8 cellular contexts compared by ENCODE assay signal in genomic region chr11:9664276-9665171, GRCh38. TPM values are rescaled to one million over a fixed set of nuclear protein-coding genes. Genes with fewer than 3 reads are reported as not detected.
DNase-seq lines count a peak whose midpoint lies in the region; ATAC-seq, FAIRE-seq and TF ChIP-seq lines count a peak whose summit lies in the region.

No MANE protein-coding gene starts in this region.

- H3K36me3 ChIP-seq in mammary epithelial cell (ENCODE audit: insufficient read depth, low read length) = peaks cover 3% of the 10 kb centered on the region
- H3K36me3 ChIP-seq in keratinocyte (ENCODE audit: control insufficient read depth in 2 of 2, extremely low read depth in 1 of 2, insufficient read depth in 2 of 2, low read length in 2 of 2) = peaks cover 0 to 4% of the 10 kb centered on the region in 2 experiments

- in situ Hi-C loops in SK-MEL-5 (cut with HindIII; ENCODE audit: low pct_unique_long_range_greater_than_20kb, low sequenced_read_pairs) (no loop called here), mammary epithelial cell (cut with MboI; ENCODE audit: low sequenced_read_pairs in 2 of 2) (no loop called here)

- H4K20me1 ChIP-seq in mammary epithelial cell (ENCODE audit: insufficient read depth, low read length) = no peaks in the 10 kb centered on the region
- H4K20me1 ChIP-seq in keratinocyte (ENCODE audit: control insufficient read depth, extremely low read depth, insufficient read depth, low read length) = no peaks in the 10 kb centered on the region

- H3K4me3 ChIP-seq in mammary epithelial cell (replicated peaks in 1 of 3; ENCODE audit: insufficient read depth in 1 of 3, low read depth in 2 of 3, low read length in 3 of 3) (peak overlapping the region; percentile 72 to 95 (median 92)), keratinocyte (ENCODE audit: control insufficient read depth in 2 of 3, extremely low read depth in 1 of 3, insufficient read depth in 2 of 3, low read depth in 1 of 3, low read length in 3 of 3) (peak overlapping the region; percentile 68 to 79 (median 78))

- BruUV-seq in mammary epithelial cell (replicated peaks; lab: Mats Ljungman, UMichigan) = no TSS peak

- FAIRE-seq in keratinocyte (lab: Jason Lieb, UNC) = no peak

- H2AFZ ChIP-seq in mammary epithelial cell (ENCODE audit: low read depth, low read length) (peak overlapping the region; percentile 99), keratinocyte (ENCODE audit: control insufficient read depth, low read length) (peak overlapping the region; percentile 45)

- no peak for TF ChIP-seq CTCF in mammary epithelial cell (conservative IDR thresholded peaks at IDR 0.05 in 1 of 2, IDR thresholded peaks at IDR 0.05 in 1 of 2; ENCODE audit: extremely low read depth in 1 of 2, insufficient read depth in 1 of 2, low read depth in 1 of 2, low read length in 2 of 2)
- no peak for TF ChIP-seq CTCF in keratinocyte (optimal IDR thresholded peaks at IDR 0.05 in 1 of 3, IDR thresholded peaks at IDR 0.05 in 1 of 3, conservative IDR thresholded peaks at IDR 0.05 in 1 of 3; ENCODE audit: extremely low read depth in 1 of 3, insufficient read depth in 2 of 3, low read length in 3 of 3)

- H3K4me1 ChIP-seq in mammary epithelial cell (ENCODE audit: insufficient read depth, low read length) (peaks cover 7% of the 10 kb centered on the region), keratinocyte (ENCODE audit: control insufficient read depth, extremely low read depth, insufficient read depth, low read length) (peaks cover 5% of the 10 kb centered on the region)

- ATAC-seq in GM19324 (IDR thresholded peaks at IDR 0.05; ENCODE audit: low FRiP score, unreplicated experiment) (peak; percentile 39), HG03280 (IDR thresholded peaks at IDR 0.05; ENCODE audit: unreplicated experiment) (peak; percentile 36)

- peak overlapping the region; percentile 62 for H3K4me2 ChIP-seq in mammary epithelial cell (ENCODE audit: insufficient read depth, low read depth, low read length)
- H3K4me2 ChIP-seq in keratinocyte (ENCODE audit: control insufficient read depth, extremely low read depth, insufficient read depth, low read depth, low read length) = peak overlapping the region; percentile 67

- WGBS in mammary epithelial cell (ENCODE audit: low coverage, missing lambda C conversion rate) = 4% methylated on average over 21 of the region's 43 CpGs

- peak overlapping the region; percentile 87 for H3K27ac ChIP-seq in mammary epithelial cell (ENCODE audit: insufficient read depth, low read depth, low read length)
- H3K27ac ChIP-seq in keratinocyte (ENCODE audit: control insufficient read depth, insufficient read depth, low read length) = peak overlapping the region; percentile 73

- DNase-seq in D341Med (ENCODE audit: low spot score) = peak; percentile 40
- DNase-seq in SK-MEL-5 (ENCODE audit: low read depth, low spot score) = peak; percentile 60
- peak; percentile 51 for DNase-seq in mammary epithelial cell
- DNase-seq in keratinocyte (ENCODE audit: low read depth, low spot score) = no peak
- DNase-seq in stimulated activated CD4-positive, alpha-beta T cell treated with anti-CD3 and anti-CD28 coated beads, Interleukin-4, amount 100 ng/mL, for 1 hour = peak; percentile 26
- no peak for DNase-seq in GM19240 (ENCODE audit: insufficient read length, low spot score)

- H3K79me2 ChIP-seq in mammary epithelial cell (ENCODE audit: insufficient read depth, low read length) (peaks cover 55% of the 10 kb centered on the region), keratinocyte (ENCODE audit: control insufficient read depth, insufficient read depth, low read length) (peaks cover 57% of the 10 kb centered on the region)

- peaks cover 4% of the 10 kb centered on the region for H3K9me3 ChIP-seq in mammary epithelial cell (replicated peaks; ENCODE audit: insufficient read depth, low read length)
- no peaks in the 10 kb centered on the region for H3K9me3 ChIP-seq in keratinocyte (ENCODE audit: control insufficient read depth, low read depth, low read length)

- CTCF ChIA-PET in mammary epithelial cell (lab: Charles Lee; ENCODE audit: low non-redundant PET) = no interaction called here

- dilution Hi-C loops in mammary epithelial cell (cut with HindIII; ENCODE audit: low sequenced_read_pairs) (no loop called here), keratinocyte (cut with MboI; ENCODE audit: extremely low pct_ligation_motif_present, low sequenced_read_pairs) (no loop called here)

- H3K9ac ChIP-seq in mammary epithelial cell (ENCODE audit: insufficient read depth, low read length) (peak overlapping the region; percentile 82), keratinocyte (ENCODE audit: control insufficient read depth, extremely low read depth, insufficient read depth, low read length) (peak overlapping the region; percentile 80)

- H3K27me3 ChIP-seq in mammary epithelial cell (ENCODE audit: insufficient read depth, low read length) = no peaks in the 10 kb centered on the region
- H3K27me3 ChIP-seq in keratinocyte (ENCODE audit: control insufficient read depth, extremely low read depth, insufficient read depth, low read length) = no peaks in the 10 kb centered on the region

- no peaks in the 10 kb centered on the region for H3K9me1 ChIP-seq in keratinocyte (ENCODE audit: control insufficient read depth, extremely low read depth, insufficient read depth, low read length)

- intact Hi-C loops in mammary epithelial cell (cut with micrococcal nuclease) = loop anchor here (2.0 kb wide), 1 partner anchor 90 kb away; no protein-coding TSS in a partner anchor

RNA-seq across cellular contexts. Expression of gene SWAP70, which starts 0.6 kb away (rescaled TPM):
- total RNA-seq in SK-MEL-5 (2014; rRNA removed; shearing (Covaris generic)) = 148 and 149 TPM in 2 replicates
- polyA plus RNA-seq in SK-MEL-5 (2015; cell fraction: cytosol; rRNA removed) = 54.3 and 79.7 TPM in 2 replicates
- polyA plus RNA-seq in SK-MEL-5 (2015; cell fraction: nucleus; rRNA removed) = 22.7 and 23.5 TPM in 2 replicates
- 10 to 100 TPM; 40.4 to 51.2 TPM for total RNA-seq in mammary epithelial cell
- polyA plus RNA-seq in mammary epithelial cell (16.7 TPM), keratinocyte (20.6 to 28.5 TPM (median 27.6 TPM) in 3 replicates)
- polyA minus RNA-seq in mammary epithelial cell (27.4 TPM), keratinocyte (9.8 to 28.4 TPM (median 17.2 TPM) in 3 replicates)
- 62.8 TPM for polyA plus RNA-seq in keratinocyte (2011; ENCODE audit: low read depth)
- 23.9 and 32.2 TPM in 2 replicates for polyA plus RNA-seq in keratinocyte (2011; cell fraction: cytosol; rRNA removed)
- polyA plus RNA-seq in keratinocyte (2011; cell fraction: nucleus; rRNA removed) = 29.5 and 36.9 TPM in 2 replicates
- 22.5 and 28.6 TPM in 2 replicates for polyA plus RNA-seq in keratinocyte (2012; ENCODE audit: low replicate concordance)
- polyA minus RNA-seq in keratinocyte (2011; cell fraction: cytosol; rRNA and poly(A)+ RNA removed) = 25.9 TPM
- polyA minus RNA-seq in keratinocyte (2011; cell fraction: nucleus; rRNA and poly(A)+ RNA removed) = 12.7 and 28.9 TPM in 2 replicates

Comparison
In these comparisons a context has a peak if more than half of its experiments do, and no peak if none do; other contexts are left out.
1. DNase-seq: peak in D341Med (single experiment), SK-MEL-5 (single experiment), mammary epithelial cell (single experiment) and stimulated activated CD4-positive, alpha-beta T cell treated with anti-CD3 and anti-CD28 coated beads, Interleukin-4, amount 100 ng/mL, for 1 hour (single experiment); none in keratinocyte (single experiment) and GM19240 (single experiment).